Comparison of ENCODE assay signal across 1 cellular context in genomic region chr3:49469037-49469875, GRCh38.
TF ChIP-seq lines count a peak whose summit lies in the region.

No MANE protein-coding gene starts in this region.

TF ChIP-seq in GM12878, 131 proteins besides CTCF, POLR2A, EP300 and RAD21:
- TF ChIP-seq RFX5 (IDR thresholded peaks at IDR 0.05; ENCODE audit: low read depth, low read length), result 0 out of 2 replicates have a peak, but pooled peaks have one; percentile 18
- TF ChIP-seq CBX5 (IDR thresholded peaks at IDR 0.05; ENCODE audit: low read depth), result no peak
- peak; percentile 49; the same call in 1 of the 2 replicates for TF ChIP-seq RELB (IDR thresholded peaks at IDR 0.05; ENCODE audit: low read depth)
- no peak for TF ChIP-seq CBFB (IDR thresholded peaks at IDR 0.05; ENCODE audit: low read depth)
- 0 out of 2 replicates have a peak, but pooled peaks have one; percentile 9 for TF ChIP-seq GATAD2B (conservative IDR thresholded peaks at IDR 0.05; ENCODE audit: low read depth)
- peak in 1 of 2 experiments; percentile 39; a peak in 1 of 4 replicates for TF ChIP-seq IKZF2 (IDR thresholded peaks at IDR 0.05)
- no peak for TF ChIP-seq NFXL1 (IDR thresholded peaks at IDR 0.05; ENCODE audit: borderline replicate concordance)
- TF ChIP-seq HCFC1 (IDR thresholded peaks at IDR 0.05; ENCODE audit: low read length), result no peak
- TF ChIP-seq NFIC (IDR thresholded peaks at IDR 0.05; ENCODE audit: low read depth, low read length), result no peak
- no peak for TF ChIP-seq POLR2AphosphoS5 (IDR thresholded peaks at IDR 0.05; ENCODE audit: low read length)
- no peak for TF ChIP-seq SUPT20H (IDR thresholded peaks at IDR 0.05; ENCODE audit: borderline replicate concordance, control insufficient read depth, low read depth, low read length)
- TF ChIP-seq SRF (IDR thresholded peaks at IDR 0.05; ENCODE audit: low read depth in 2 of 2, low read length in 2 of 2), result no peak
- TF ChIP-seq MXI1 (IDR thresholded peaks at IDR 0.05; ENCODE audit: low read depth, low read length), result no peak
- no peak for TF ChIP-seq RB1 (IDR thresholded peaks at IDR 0.05; ENCODE audit: borderline replicate concordance)
- TF ChIP-seq BCL11A (IDR thresholded peaks at IDR 0.05; ENCODE audit: low read depth, low read length), result no peak
- TF ChIP-seq TCF7 (IDR thresholded peaks at IDR 0.05; ENCODE audit: borderline replicate concordance), result no peak
- TF ChIP-seq NBN (IDR thresholded peaks at IDR 0.05), result peak; percentile 49
- no peak for TF ChIP-seq RELA (IDR thresholded peaks at IDR 0.05; ENCODE audit: borderline replicate concordance, partially characterized antibody)
- no peak for TF ChIP-seq ZNF207 (IDR thresholded peaks at IDR 0.05; ENCODE audit: borderline replicate concordance)
- no peak for TF ChIP-seq CHD2 (IDR thresholded peaks at IDR 0.05; ENCODE audit: borderline replicate concordance, low read depth, low read length)
- TF ChIP-seq POLR2AphosphoS2 (IDR thresholded peaks at IDR 0.05; ENCODE audit: low read depth, low read length), result no peak
- TF ChIP-seq, protein P1, sequence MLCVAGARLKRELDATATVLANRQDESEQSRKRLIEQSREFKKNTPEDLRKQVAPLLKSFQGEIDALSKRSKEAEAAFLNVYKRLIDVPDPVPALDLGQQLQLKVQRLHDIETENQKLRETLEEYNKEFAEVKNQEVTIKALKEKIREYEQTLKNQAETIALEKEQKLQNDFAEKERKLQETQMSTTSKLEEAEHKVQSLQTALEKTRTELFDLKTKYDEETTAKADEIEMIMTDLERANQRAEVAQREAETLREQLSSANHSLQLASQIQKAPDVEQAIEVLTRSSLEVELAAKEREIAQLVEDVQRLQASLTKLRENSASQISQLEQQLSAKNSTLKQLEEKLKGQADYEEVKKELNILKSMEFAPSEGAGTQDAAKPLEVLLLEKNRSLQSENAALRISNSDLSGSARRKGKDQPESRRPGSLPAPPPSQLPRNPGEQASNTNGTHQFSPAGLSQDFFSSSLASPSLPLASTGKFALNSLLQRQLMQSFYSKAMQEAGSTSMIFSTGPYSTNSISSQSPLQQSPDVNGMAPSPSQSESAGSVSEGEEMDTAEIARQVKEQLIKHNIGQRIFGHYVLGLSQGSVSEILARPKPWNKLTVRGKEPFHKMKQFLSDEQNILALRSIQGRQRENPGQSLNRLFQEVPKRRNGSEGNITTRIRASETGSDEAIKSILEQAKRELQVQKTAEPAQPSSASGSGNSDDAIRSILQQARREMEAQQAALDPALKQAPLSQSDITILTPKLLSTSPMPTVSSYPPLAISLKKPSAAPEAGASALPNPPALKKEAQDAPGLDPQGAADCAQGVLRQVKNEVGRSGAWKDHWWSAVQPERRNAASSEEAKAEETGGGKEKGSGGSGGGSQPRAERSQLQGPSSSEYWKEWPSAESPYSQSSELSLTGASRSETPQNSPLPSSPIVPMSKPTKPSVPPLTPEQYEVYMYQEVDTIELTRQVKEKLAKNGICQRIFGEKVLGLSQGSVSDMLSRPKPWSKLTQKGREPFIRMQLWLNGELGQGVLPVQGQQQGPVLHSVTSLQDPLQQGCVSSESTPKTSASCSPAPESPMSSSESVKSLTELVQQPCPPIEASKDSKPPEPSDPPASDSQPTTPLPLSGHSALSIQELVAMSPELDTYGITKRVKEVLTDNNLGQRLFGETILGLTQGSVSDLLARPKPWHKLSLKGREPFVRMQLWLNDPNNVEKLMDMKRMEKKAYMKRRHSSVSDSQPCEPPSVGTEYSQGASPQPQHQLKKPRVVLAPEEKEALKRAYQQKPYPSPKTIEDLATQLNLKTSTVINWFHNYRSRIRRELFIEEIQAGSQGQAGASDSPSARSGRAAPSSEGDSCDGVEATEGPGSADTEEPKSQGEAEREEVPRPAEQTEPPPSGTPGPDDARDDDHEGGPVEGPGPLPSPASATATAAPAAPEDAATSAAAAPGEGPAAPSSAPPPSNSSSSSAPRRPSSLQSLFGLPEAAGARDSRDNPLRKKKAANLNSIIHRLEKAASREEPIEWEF (IDR thresholded peaks at IDR 0.05; ENCODE audit: insufficient replicate concordance, low read depth, low read length), result no peak
- no peak for TF ChIP-seq TBL1XR1 (IDR thresholded peaks at IDR 0.05; ENCODE audit: low read depth, low read length)
- TF ChIP-seq KAT2A (conservative IDR thresholded peaks at IDR 0.05; ENCODE audit: control insufficient read depth, low read depth, low read length), result no peak
- TF ChIP-seq RUNX3 (IDR thresholded peaks at IDR 0.05; ENCODE audit: low read length), result 0 out of 2 replicates have a peak, but pooled peaks have one; percentile 50
- TF ChIP-seq, protein P2, sequence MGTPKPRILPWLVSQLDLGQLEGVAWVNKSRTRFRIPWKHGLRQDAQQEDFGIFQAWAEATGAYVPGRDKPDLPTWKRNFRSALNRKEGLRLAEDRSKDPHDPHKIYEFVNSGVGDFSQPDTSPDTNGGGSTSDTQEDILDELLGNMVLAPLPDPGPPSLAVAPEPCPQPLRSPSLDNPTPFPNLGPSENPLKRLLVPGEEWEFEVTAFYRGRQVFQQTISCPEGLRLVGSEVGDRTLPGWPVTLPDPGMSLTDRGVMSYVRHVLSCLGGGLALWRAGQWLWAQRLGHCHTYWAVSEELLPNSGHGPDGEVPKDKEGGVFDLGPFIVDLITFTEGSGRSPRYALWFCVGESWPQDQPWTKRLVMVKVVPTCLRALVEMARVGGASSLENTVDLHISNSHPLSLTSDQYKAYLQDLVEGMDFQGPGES (IDR thresholded peaks at IDR 0.05), result no peak
- TF ChIP-seq IKZF1 (conservative IDR thresholded peaks at IDR 0.05), result no peak
